In the genomic region with DNA sequence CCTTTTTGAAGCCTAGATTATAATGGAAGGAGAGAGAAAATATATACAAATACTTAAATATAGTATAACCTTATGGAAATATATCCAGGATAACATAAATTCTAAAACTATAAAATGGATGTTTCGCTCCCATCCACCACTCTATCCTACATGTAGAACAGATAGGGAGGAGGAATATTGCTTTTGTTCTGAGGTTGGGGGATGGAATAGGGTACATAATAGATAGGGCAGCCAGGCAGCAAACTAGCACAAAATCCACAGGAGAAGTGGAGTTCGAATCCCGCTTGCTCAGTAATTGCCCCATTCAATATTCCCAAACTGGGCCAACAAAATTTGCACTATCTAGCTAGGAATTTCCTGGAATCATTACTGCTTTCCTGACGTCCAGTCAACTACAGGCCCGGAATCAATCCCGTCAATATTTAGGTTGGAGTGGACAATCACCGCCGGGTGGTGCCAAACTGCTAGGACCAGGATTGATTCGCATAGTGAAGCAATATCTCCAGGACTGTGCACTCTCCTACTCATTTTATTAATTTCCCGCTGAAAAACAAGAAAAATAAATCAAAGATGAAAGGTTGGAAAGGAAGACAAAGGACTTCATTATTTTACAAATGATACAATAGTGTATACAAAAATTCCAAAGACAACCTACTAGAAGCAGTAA, we compare ENCODE assay signal across 10 cellular contexts. TPM values are rescaled to one million over a fixed set of nuclear protein-coding genes. Genes with fewer than 3 reads are reported as not detected.
A peak's percentile ranks its signal among the peaks of the same experiment; 100 is the strongest.
DNase-seq lines count a peak whose midpoint lies in the region; ATAC-seq and TF ChIP-seq lines count a peak whose summit lies in the region.
"Had no signal": no experiment of that assay in that cellular context is flagged by ENCODE, and none has a peak within 500 bp of the region (broad histone marks: within the 10 kb centered on the region; RNA-seq: fewer than 3 reads in every experiment).

No MANE protein-coding gene starts in this region.

- peaks cover 6% of the 10 kb centered on the region for H3K27me3 ChIP-seq in BE2C
- no peaks in the 10 kb centered on the region for H3K27me3 ChIP-seq in liver (ENCODE audit: control insufficient read depth in 4 of 4, insufficient read depth in 4 of 4, low read length in 3 of 4)

- 39% methylated on average over 10 of the region's 10 CpGs for WGBS in liver

- H3K36me3 ChIP-seq in BE2C (no peaks in the 10 kb centered on the region), liver (ENCODE audit: control insufficient read depth in 4 of 4, insufficient read depth in 3 of 4, low read depth in 1 of 4, low read length in 3 of 4) (no peaks in the 10 kb centered on the region)

- no peak overlapping the region for H3K4me3 ChIP-seq in BE2C (ENCODE audit: low read depth, low read length)
- H3K4me3 ChIP-seq in choroid plexus epithelial cell (ENCODE audit: low read depth, low read length) = no peak overlapping the region
- no peak overlapping the region for H3K4me3 ChIP-seq in liver (ENCODE audit: low read depth in 1 of 3, low read length in 3 of 3)

- peak; percentile 25 for DNase-seq in BE2C
- DNase-seq in M059J (ENCODE audit: low read depth) = peak; percentile 42
- peak; percentile 36 for DNase-seq in choroid plexus epithelial cell (ENCODE audit: low read depth)
- no peak for DNase-seq in pons (ENCODE audit: low spot score)
- no peak for DNase-seq in stimulated activated CD4-positive, alpha-beta T cell treated with anti-CD3 and anti-CD28 coated beads, Interleukin-4, amount 100 ng/mL, for 1 hour
- no peak for DNase-seq in NCI-H2029 (lab: John Stamatoyannopoulos, UW)
- DNase-seq: activated CD8-positive, alpha-beta T cell treated with anti-CD3 and anti-CD28 coated beads for 36 hours; NCI-H226 had no signal

- ATAC-seq in GM19023 (IDR thresholded peaks at IDR 0.05; ENCODE audit: unreplicated experiment) = no peak
- ATAC-seq: activated CD8-positive, alpha-beta T cell treated with anti-CD3 and anti-CD28 coated beads for 36 hours had no signal

- H3K9ac ChIP-seq in liver (ENCODE audit: low read depth in 1 of 2, low read length in 2 of 2) = peak overlapping the region in 1 of 2 donors; percentile 44

- H3K4me1 ChIP-seq in BE2C (no peaks in the 10 kb centered on the region), liver (ENCODE audit: control insufficient read depth in 4 of 4, insufficient read depth in 4 of 4, low read length in 3 of 4) (peaks cover 3 to 6% (median 3%) of the 10 kb centered on the region in 4 donors)

- TF ChIP-seq CTCF in BE2C (IDR thresholded peaks at IDR 0.05; ENCODE audit: low read depth, low read length) (peak; percentile 57), choroid plexus epithelial cell (conservative IDR thresholded peaks at IDR 0.05; ENCODE audit: low read depth, low read length) (peak; percentile 43), liver (IDR thresholded peaks at IDR 0.05; ENCODE audit: low read depth, low read length, missing input control) (peak; percentile 67)

- peak; percentile 91 to 92 for TF ChIP-seq RAD21 in liver (IDR thresholded peaks at IDR 0.05)

- H3K9me3 ChIP-seq in BE2C (no peaks in the 10 kb centered on the region), liver (ENCODE audit: control insufficient read depth in 4 of 4, low read length in 3 of 4) (no peaks in the 10 kb centered on the region)

- no peak overlapping the region for H3K27ac ChIP-seq in liver (ENCODE audit: low read depth in 1 of 2, low read length in 2 of 2)

TF ChIP-seq in liver, 16 proteins besides CTCF, POLR2A, EP300 and RAD21:
- TF ChIP-seq SP1 (IDR thresholded peaks at IDR 0.05) = peak; percentile 18
- TF ChIP-seq NR2F2 (IDR thresholded peaks at IDR 0.05) = no peak
- no peak for TF ChIP-seq JUND (IDR thresholded peaks at IDR 0.05)
- no peak for TF ChIP-seq ZBTB33 (IDR thresholded peaks at IDR 0.05)
- peak; percentile 30 to 37 for TF ChIP-seq HNF4A (conservative IDR thresholded peaks at IDR 0.05)
- peak; percentile 21 for TF ChIP-seq FOXA1 (IDR thresholded peaks at IDR 0.05)
- TF ChIP-seq RXRA (IDR thresholded peaks at IDR 0.05) = peak; percentile 19 to 46
- TF ChIP-seq YY1 (IDR thresholded peaks at IDR 0.05) = peak; percentile 40

RNA-seq across cellular contexts. Expression of gene PAPSS1, which starts 40.4 kb away (rescaled TPM):
- 77.7 TPM for polyA plus RNA-seq in BE2C (2012; ENCODE audit: insufficient read depth, insufficient read length, low read depth)
- 55.4 and 65.5 TPM in 2 replicates for total RNA-seq in M059J (2014; rRNA removed; shearing (Covaris generic))
- 10 to 100 TPM in 1 of 2 donors, 1 to 10 TPM in 1; 5.9 to 17.8 TPM for total RNA-seq in liver
- 1 to 10 TPM; 5.7 to 6.0 TPM for polyA plus RNA-seq in liver

Comparison
In these comparisons a context has a peak if more than half of its experiments do, and no peak if none do; other contexts are left out.
1. DNase-seq: peak in BE2C (single experiment), M059J (single experiment) and choroid plexus epithelial cell (single experiment); none in pons (single experiment), stimulated activated CD4-positive, alpha-beta T cell treated with anti-CD3 and anti-CD28 coated beads, Interleukin-4, amount 100 ng/mL, for 1 hour (single experiment) and NCI-H2029 (single experiment).
2. Peak in every context shown above with its lines, with median percentiles within 50 percentile points of each other: CTCF ChIP-seq.